12 cellular contexts compared by ENCODE assay signal in genomic region chr17:50835563-50836231, GRCh38. TPM values are rescaled to one million over a fixed set of nuclear protein-coding genes. Genes with fewer than 3 reads are reported as not detected.
DNase-seq lines count a peak whose midpoint lies in the region; ATAC-seq and TF ChIP-seq lines count a peak whose summit lies in the region.
"Had no signal": no experiment of that assay in that cellular context is flagged by ENCODE, and none has a peak within 500 bp of the region (broad histone marks: within the 10 kb centered on the region; RNA-seq: fewer than 3 reads in every experiment).

Gene WFIKKN2 (plus strand): TSS chr17:50835586. CDS start chr17:50835938, 352 bp downstream.

- no peak within 1 kb of the TSS; the same call in 1 of the 2 replicates for H3K27ac Mint-ChIP-seq in GM23338

- H3K4me3 ChIP-seq in GM23338 (no peak within 1 kb of the TSS), WERI-Rb-1 (ENCODE audit: low read depth, low read length) (no peak within 1 kb of the TSS), iPS-20b (ENCODE audit: low read length) (no peak within 1 kb of the TSS), gastrocnemius medialis (peak within 1 kb of the TSS; percentile 43 to 60 (median 50))

- H3K9me3 Mint-ChIP-seq in GM23338, result no peaks in the 10 kb centered on the region

- H3K4me1 Mint-ChIP-seq in GM23338, result peaks cover 42% of the 10 kb centered on the region

- H3F3A ChIP-seq in GM23338 (replicated peaks; ENCODE audit: low read depth), result no peaks in the 10 kb centered on the region

- ATAC-seq in GM23338 (peak; percentile 19), gastrocnemius medialis (peak; percentile 57 to 63)
- ATAC-seq: PC-3 had no signal

- no peaks in the 10 kb centered on the region for H3K79me2 ChIP-seq in GM23338 (replicated peaks; ENCODE audit: insufficient read depth)

- in situ Hi-C loops in gastrocnemius medialis (cut with MboI; ENCODE audit: low sequenced_read_pairs in 4 of 4), result loop anchor here in 1 of 4 donors (25.0 kb wide), 1 partner anchor 298 kb away; the partner anchor contains the start of genes EPN3 and SPATA20

- H4K20me1 ChIP-seq in GM23338 (replicated peaks; ENCODE audit: insufficient read depth), result no peaks in the 10 kb centered on the region

- H3K9ac ChIP-seq in iPS-20b (ENCODE audit: low read depth, low read length), result peak within 1 kb of the TSS; percentile 8; the same call in 1 of the 2 replicates

- H3K4me3 Mint-ChIP-seq in GM23338, result no peak within 1 kb of the TSS; the same call in 2 of the 3 replicates

- no peaks in the 10 kb centered on the region for H3K9me2 ChIP-seq in GM23338 (ENCODE audit: insufficient read depth)

- no peaks in the 10 kb centered on the region for H3K36me3 Mint-ChIP-seq in GM23338 (ENCODE audit: low read depth)

- H3K27ac ChIP-seq in GM23338 (ENCODE audit: low read depth) (no peak within 1 kb of the TSS), WERI-Rb-1 (peak within 1 kb of the TSS; percentile 92), iPS-20b (ENCODE audit: low read length) (no peak within 1 kb of the TSS), gastrocnemius medialis (peak within 1 kb of the TSS in 2 of 4 donors; percentile 13 to 57)

- intact Hi-C loops in gastrocnemius medialis (cut with DNase I; ENCODE audit: low total_unique reads), result no loop called here

- no peak for TF ChIP-seq CTCF in GM23338 (conservative IDR thresholded peaks at IDR 0.05; ENCODE audit: low read depth in 2 of 2)
- no peak for TF ChIP-seq CTCF in WERI-Rb-1 (IDR thresholded peaks at IDR 0.05; ENCODE audit: low read depth, low read length)
- no peak for TF ChIP-seq CTCF in gastrocnemius medialis (IDR thresholded peaks at IDR 0.05 in 4 of 5, conservative IDR thresholded peaks at IDR 0.05 in 1 of 5)

- H3K27me3 Mint-ChIP-seq in GM23338 (ENCODE audit: insufficient read depth, low read depth, poor library complexity), result peaks cover 13% of the 10 kb centered on the region

- DNase-seq in GM23338 (ENCODE audit: low spot score), result no peak
- no peak for DNase-seq in WERI-Rb-1
- no peak for DNase-seq in gastrocnemius medialis
- DNase-seq in activated CD8-positive, alpha-beta memory T cell treated with anti-CD3 and anti-CD28 coated beads for 24 hours, result no peak
- no peak for DNase-seq in T-helper 1 cell
- DNase-seq in central memory CD4-positive, alpha-beta T cell, result no peak
- no peak for DNase-seq in anterior cingulate cortex (lab: John Stamatoyannopoulos, UW)
- DNase-seq: activated gamma-delta T cell treated with Interleukin-2 at 50 U/mL for 16 hours, PC-3 had no signal

- H3K27me3 ChIP-seq in GM23338 (ENCODE audit: insufficient read depth), result no peaks in the 10 kb centered on the region
- H3K27me3 ChIP-seq in WERI-Rb-1 (ENCODE audit: insufficient read depth, low read depth, severe bottlenecking), result no peaks in the 10 kb centered on the region
- H3K27me3 ChIP-seq in iPS-20b (ENCODE audit: insufficient read depth, low read length), result no peaks in the 10 kb centered on the region
- H3K27me3 ChIP-seq in gastrocnemius medialis, result no peaks in the 10 kb centered on the region

- peak within 1 kb of the TSS; percentile 38; the same call in 1 of the 2 replicates for H3K4me2 ChIP-seq in GM23338

- TF ChIP-seq POLR2A in gastrocnemius medialis (IDR thresholded peaks at IDR 0.05), result no peak

- H3K9me3 ChIP-seq in WERI-Rb-1 (ENCODE audit: severe bottlenecking) (no peaks in the 10 kb centered on the region), iPS-20b (ENCODE audit: insufficient read depth, low read depth, low read length) (no peaks in the 10 kb centered on the region), gastrocnemius medialis (no peaks in the 10 kb centered on the region)

- H3K36me3 ChIP-seq in GM23338 (ENCODE audit: insufficient read depth), result no peaks in the 10 kb centered on the region; the same call in 1 of the 2 replicates
- no peaks in the 10 kb centered on the region; the same call in 1 of the 2 replicates for H3K36me3 ChIP-seq in WERI-Rb-1
- no peaks in the 10 kb centered on the region for H3K36me3 ChIP-seq in iPS-20b (ENCODE audit: insufficient read depth, low read depth, low read length)
- no peaks in the 10 kb centered on the region for H3K36me3 ChIP-seq in gastrocnemius medialis

- peaks cover 23% of the 10 kb centered on the region for H3K4me1 ChIP-seq in GM23338 (ENCODE audit: insufficient read depth)
- H3K4me1 ChIP-seq in iPS-20b (ENCODE audit: insufficient read depth, low read length), result peaks cover 22% of the 10 kb centered on the region; the same call in 1 of the 2 replicates
- peaks cover 3 to 12% of the 10 kb centered on the region in 2 donors for H3K4me1 ChIP-seq in gastrocnemius medialis

- peak within 1 kb of the TSS; percentile 96 for H2AFZ ChIP-seq in GM23338

TF ChIP-seq in GM23338, 12 proteins besides CTCF, POLR2A, EP300 and RAD21:
- TF ChIP-seq EZH2 (IDR thresholded peaks at IDR 0.05; ENCODE audit: low read depth, unreplicated experiment) (no peak), CREB1 (CRISPR knock-in tag; IDR thresholded peaks at IDR 0.05; ENCODE audit: low read depth) (no peak), STAT1 (IDR thresholded peaks at IDR 0.05; ENCODE audit: unreplicated experiment) (no peak), ZNF462 (CRISPR knock-in tag; IDR thresholded peaks at IDR 0.05) (no peak)

RNA-seq across cellular contexts. Expression of gene WFIKKN2, which starts in this region (rescaled TPM):
- total RNA-seq in GM23338 (2014; rRNA removed; shearing (Covaris generic)), result not detected in 2 replicates
- not detected in 2 replicates for polyA plus RNA-seq in GM23338 (2016; fragmentation: Nextera tagmentation; extraction: Ambion mirVana)
- under 1 TPM in 3 of 4 donors, not detected in 1; 0.09 to 0.22 (median 0.20) TPM for total RNA-seq in gastrocnemius medialis
- total RNA-seq: endothelial cell of umbilical vein, lung microvascular endothelial cell, PC-3 had no signal

Comparison
In these comparisons a context has a peak if more than half of its experiments do, and no peak if none do; other contexts are left out.
1. Peak in ATAC-seq and H3K4me2 ChIP-seq in GM23338; RNA of the gene not detected or under 1 TPM.
2. Peak in ATAC-seq and H3K4me3 ChIP-seq in gastrocnemius medialis; RNA of the gene not detected or under 1 TPM.